1 cellular context compared by ENCODE assay signal in the genomic region with DNA sequence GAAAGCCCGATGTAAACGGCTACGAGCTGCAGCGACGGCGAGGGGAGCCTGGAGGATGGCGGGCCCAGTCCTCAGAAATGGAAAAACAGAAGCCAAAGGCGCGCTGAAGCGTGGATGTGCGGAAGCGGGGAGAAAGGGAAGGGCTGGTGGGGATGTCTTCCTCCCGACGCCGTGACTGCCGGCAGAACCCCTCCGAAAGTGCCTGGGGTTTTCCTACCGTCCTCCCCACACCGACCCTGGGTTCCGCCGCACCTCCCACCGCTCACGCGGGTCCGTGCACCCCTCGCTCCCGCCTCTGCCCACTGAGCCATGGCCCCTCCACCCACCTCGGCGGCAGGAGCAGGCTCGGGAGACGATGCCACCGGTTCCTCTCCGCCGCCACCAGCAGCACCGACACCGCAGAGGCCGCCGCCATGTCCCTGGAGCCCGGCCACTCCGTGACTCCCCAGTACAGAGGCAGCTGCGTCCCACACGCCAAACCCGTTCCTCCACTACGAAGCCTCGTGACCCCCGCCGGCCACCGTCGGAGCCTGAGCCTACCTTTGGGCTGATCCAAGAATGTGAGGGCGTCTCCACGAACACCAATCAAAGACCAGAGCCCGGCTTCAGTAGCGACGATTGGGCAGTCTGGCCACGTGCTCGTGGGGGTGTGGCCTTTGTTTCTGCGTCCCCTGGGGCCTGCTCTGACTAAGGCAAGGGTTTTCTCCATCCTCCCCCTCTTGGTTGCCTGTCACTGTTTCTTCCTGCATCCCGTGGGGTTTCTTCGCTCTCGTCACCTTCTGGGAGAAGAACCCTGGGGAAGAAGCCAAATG.
TF ChIP-seq lines count a peak whose summit lies in the region.

A gene (minus strand): TSS at position 471 of the 812 bp plus-strand sequence. CDS start 56 bp downstream, at position 415.

TF ChIP-seq in HepG2, 621 proteins besides CTCF, POLR2A, EP300 and RAD21 (continued from another document and continues in another):
- peak; percentile 34; the same call in 1 of the 2 replicates for TF ChIP-seq SP5 (CRISPR knock-in tag; IDR thresholded peaks at IDR 0.05; ENCODE audit: borderline replicate concordance, low read depth)
- TF ChIP-seq NCOA1 (CRISPR knock-in tag; IDR thresholded peaks at IDR 0.05), result no peak
- TF ChIP-seq RFX1 (IDR thresholded peaks at IDR 0.05), result no peak
- TF ChIP-seq, protein P1, sequence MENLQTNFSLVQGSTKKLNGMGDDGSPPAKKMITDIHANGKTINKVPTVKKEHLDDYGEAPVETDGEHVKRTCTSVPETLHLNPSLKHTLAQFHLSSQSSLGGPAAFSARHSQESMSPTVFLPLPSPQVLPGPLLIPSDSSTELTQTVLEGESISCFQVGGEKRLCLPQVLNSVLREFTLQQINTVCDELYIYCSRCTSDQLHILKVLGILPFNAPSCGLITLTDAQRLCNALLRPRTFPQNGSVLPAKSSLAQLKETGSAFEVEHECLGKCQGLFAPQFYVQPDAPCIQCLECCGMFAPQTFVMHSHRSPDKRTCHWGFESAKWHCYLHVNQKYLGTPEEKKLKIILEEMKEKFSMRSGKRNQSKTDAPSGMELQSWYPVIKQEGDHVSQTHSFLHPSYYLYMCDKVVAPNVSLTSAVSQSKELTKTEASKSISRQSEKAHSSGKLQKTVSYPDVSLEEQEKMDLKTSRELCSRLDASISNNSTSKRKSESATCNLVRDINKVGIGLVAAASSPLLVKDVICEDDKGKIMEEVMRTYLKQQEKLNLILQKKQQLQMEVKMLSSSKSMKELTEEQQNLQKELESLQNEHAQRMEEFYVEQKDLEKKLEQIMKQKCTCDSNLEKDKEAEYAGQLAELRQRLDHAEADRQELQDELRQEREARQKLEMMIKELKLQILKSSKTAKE (CRISPR knock-in tag; IDR thresholded peaks at IDR 0.05; ENCODE audit: borderline replicate concordance), result no peak
- TF ChIP-seq POLR2AphosphoS2 (IDR thresholded peaks at IDR 0.05; ENCODE audit: low read depth, low read length), result no peak
- no peak for TF ChIP-seq IRX3 (CRISPR knock-in tag; IDR thresholded peaks at IDR 0.05; ENCODE audit: borderline replicate concordance, low read depth)
- TF ChIP-seq MIER3 (CRISPR knock-in tag; IDR thresholded peaks at IDR 0.05; ENCODE audit: borderline replicate concordance), result peak; percentile 68; the same call in 1 of the 2 replicates
- no peak for TF ChIP-seq ZNF382 (CRISPR knock-in tag; IDR thresholded peaks at IDR 0.05; ENCODE audit: borderline replicate concordance)
- TF ChIP-seq ZNF713 (CRISPR knock-in tag; IDR thresholded peaks at IDR 0.05), result no peak
- no peak for TF ChIP-seq TCF7L2 (IDR thresholded peaks at IDR 0.05; ENCODE audit: low read depth, low read length)
- no peak for TF ChIP-seq MAFK (conservative IDR thresholded peaks at IDR 0.05 in 1 of 2, IDR thresholded peaks at IDR 0.05 in 1 of 2; ENCODE audit: low read length in 2 of 2)
- no peak for TF ChIP-seq ZNF615 (CRISPR knock-in tag; IDR thresholded peaks at IDR 0.05; ENCODE audit: borderline replicate concordance)
- TF ChIP-seq, protein P2, sequence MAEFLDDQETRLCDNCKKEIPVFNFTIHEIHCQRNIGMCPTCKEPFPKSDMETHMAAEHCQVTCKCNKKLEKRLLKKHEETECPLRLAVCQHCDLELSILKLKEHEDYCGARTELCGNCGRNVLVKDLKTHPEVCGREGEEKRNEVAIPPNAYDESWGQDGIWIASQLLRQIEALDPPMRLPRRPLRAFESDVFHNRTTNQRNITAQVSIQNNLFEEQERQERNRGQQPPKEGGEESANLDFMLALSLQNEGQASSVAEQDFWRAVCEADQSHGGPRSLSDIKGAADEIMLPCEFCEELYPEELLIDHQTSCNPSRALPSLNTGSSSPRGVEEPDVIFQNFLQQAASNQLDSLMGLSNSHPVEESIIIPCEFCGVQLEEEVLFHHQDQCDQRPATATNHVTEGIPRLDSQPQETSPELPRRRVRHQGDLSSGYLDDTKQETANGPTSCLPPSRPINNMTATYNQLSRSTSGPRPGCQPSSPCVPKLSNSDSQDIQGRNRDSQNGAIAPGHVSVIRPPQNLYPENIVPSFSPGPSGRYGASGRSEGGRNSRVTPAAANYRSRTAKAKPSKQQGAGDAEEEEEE (CRISPR knock-in tag; IDR thresholded peaks at IDR 0.05; ENCODE audit: borderline replicate concordance), result no peak
- peak; percentile 69; the same call in 1 of the 2 replicates for TF ChIP-seq ZNF530 (CRISPR knock-in tag; IDR thresholded peaks at IDR 0.05; ENCODE audit: low read depth)
- TF ChIP-seq KAT8 (CRISPR knock-in tag; IDR thresholded peaks at IDR 0.05), result peak; percentile 91
- TF ChIP-seq, protein P3, sequence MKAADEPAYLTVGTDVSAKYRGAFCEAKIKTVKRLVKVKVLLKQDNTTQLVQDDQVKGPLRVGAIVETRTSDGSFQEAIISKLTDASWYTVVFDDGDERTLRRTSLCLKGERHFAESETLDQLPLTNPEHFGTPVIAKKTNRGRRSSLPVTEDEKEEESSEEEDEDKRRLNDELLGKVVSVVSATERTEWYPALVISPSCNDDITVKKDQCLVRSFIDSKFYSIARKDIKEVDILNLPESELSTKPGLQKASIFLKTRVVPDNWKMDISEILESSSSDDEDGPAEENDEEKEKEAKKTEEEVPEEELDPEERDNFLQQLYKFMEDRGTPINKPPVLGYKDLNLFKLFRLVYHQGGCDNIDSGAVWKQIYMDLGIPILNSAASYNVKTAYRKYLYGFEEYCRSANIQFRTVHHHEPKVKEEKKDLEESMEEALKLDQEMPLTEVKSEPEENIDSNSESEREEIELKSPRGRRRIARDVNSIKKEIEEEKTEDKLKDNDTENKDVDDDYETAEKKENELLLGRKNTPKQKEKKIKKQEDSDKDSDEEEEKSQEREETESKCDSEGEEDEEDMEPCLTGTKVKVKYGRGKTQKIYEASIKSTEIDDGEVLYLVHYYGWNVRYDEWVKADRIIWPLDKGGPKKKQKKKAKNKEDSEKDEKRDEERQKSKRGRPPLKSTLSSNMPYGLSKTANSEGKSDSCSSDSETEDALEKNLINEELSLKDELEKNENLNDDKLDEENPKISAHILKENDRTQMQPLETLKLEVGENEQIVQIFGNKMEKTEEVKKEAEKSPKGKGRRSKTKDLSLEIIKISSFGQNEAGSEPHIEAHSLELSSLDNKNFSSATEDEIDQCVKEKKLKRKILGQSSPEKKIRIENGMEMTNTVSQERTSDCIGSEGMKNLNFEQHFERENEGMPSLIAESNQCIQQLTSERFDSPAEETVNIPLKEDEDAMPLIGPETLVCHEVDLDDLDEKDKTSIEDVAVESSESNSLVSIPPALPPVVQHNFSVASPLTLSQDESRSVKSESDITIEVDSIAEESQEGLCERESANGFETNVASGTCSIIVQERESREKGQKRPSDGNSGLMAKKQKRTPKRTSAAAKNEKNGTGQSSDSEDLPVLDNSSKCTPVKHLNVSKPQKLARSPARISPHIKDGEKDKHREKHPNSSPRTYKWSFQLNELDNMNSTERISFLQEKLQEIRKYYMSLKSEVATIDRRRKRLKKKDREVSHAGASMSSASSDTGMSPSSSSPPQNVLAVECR (CRISPR knock-in tag; IDR thresholded peaks at IDR 0.05; ENCODE audit: borderline replicate concordance), result peak; percentile 99
- TF ChIP-seq RELA (CRISPR knock-in tag; IDR thresholded peaks at IDR 0.05), result no peak
- TF ChIP-seq, protein P4, sequence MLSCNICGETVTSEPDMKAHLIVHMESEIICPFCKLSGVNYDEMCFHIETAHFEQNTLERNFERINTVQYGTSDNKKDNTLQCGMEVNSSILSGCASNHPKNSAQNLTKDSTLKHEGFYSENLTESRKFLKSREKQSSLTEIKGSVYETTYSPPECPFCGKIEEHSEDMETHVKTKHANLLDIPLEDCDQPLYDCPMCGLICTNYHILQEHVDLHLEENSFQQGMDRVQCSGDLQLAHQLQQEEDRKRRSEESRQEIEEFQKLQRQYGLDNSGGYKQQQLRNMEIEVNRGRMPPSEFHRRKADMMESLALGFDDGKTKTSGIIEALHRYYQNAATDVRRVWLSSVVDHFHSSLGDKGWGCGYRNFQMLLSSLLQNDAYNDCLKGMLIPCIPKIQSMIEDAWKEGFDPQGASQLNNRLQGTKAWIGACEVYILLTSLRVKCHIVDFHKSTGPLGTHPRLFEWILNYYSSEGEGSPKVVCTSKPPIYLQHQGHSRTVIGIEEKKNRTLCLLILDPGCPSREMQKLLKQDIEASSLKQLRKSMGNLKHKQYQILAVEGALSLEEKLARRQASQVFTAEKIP (CRISPR knock-in tag; IDR thresholded peaks at IDR 0.05; ENCODE audit: borderline replicate concordance), result no peak
- no peak for TF ChIP-seq SIX4 (CRISPR knock-in tag; IDR thresholded peaks at IDR 0.05)
- TF ChIP-seq, protein P5, sequence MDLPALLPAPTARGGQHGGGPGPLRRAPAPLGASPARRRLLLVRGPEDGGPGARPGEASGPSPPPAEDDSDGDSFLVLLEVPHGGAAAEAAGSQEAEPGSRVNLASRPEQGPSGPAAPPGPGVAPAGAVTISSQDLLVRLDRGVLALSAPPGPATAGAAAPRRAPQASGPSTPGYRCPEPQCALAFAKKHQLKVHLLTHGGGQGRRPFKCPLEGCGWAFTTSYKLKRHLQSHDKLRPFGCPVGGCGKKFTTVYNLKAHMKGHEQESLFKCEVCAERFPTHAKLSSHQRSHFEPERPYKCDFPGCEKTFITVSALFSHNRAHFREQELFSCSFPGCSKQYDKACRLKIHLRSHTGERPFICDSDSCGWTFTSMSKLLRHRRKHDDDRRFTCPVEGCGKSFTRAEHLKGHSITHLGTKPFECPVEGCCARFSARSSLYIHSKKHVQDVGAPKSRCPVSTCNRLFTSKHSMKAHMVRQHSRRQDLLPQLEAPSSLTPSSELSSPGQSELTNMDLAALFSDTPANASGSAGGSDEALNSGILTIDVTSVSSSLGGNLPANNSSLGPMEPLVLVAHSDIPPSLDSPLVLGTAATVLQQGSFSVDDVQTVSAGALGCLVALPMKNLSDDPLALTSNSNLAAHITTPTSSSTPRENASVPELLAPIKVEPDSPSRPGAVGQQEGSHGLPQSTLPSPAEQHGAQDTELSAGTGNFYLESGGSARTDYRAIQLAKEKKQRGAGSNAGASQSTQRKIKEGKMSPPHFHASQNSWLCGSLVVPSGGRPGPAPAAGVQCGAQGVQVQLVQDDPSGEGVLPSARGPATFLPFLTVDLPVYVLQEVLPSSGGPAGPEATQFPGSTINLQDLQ (CRISPR knock-in tag; IDR thresholded peaks at IDR 0.05), result no peak
- TF ChIP-seq TBP (CRISPR knock-in tag; IDR thresholded peaks at IDR 0.05), result no peak
- no peak for TF ChIP-seq PPARG (CRISPR knock-in tag; conservative IDR thresholded peaks at IDR 0.05)
- no peak for TF ChIP-seq STAT5B (CRISPR knock-in tag; IDR thresholded peaks at IDR 0.05)
- no peak for TF ChIP-seq ZNF282 (IDR thresholded peaks at IDR 0.05; ENCODE audit: partially characterized antibody)
- peak; percentile 92 for TF ChIP-seq ARID2 (CRISPR knock-in tag; IDR thresholded peaks at IDR 0.05; ENCODE audit: borderline replicate concordance)
- TF ChIP-seq, protein P6, sequence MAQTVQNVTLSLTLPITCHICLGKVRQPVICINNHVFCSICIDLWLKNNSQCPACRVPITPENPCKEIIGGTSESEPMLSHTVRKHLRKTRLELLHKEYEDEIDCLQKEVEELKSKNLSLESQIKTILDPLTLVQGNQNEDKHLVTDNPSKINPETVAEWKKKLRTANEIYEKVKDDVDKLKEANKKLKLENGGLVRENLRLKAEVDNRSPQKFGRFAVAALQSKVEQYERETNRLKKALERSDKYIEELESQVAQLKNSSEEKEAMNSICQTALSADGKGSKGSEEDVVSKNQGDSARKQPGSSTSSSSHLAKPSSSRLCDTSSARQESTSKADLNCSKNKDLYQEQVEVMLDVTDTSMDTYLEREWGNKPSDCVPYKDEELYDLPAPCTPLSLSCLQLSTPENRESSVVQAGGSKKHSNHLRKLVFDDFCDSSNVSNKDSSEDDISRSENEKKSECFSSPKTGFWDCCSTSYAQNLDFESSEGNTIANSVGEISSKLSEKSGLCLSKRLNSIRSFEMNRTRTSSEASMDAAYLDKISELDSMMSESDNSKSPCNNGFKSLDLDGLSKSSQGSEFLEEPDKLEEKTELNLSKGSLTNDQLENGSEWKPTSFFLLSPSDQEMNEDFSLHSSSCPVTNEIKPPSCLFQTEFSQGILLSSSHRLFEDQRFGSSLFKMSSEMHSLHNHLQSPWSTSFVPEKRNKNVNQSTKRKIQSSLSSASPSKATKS (CRISPR knock-in tag; IDR thresholded peaks at IDR 0.05), result no peak
- TF ChIP-seq, protein P7, sequence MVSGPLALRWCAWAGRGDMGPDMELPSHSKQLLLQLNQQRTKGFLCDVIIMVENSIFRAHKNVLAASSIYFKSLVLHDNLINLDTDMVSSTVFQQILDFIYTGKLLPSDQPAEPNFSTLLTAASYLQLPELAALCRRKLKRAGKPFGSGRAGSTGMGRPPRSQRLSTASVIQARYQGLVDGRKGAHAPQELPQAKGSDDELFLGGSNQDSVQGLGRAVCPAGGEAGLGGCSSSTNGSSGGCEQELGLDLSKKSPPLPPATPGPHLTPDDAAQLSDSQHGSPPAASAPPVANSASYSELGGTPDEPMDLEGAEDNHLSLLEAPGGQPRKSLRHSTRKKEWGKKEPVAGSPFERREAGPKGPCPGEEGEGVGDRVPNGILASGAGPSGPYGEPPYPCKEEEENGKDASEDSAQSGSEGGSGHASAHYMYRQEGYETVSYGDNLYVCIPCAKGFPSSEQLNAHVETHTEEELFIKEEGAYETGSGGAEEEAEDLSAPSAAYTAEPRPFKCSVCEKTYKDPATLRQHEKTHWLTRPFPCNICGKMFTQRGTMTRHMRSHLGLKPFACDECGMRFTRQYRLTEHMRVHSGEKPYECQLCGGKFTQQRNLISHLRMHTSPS (CRISPR knock-in tag; IDR thresholded peaks at IDR 0.05; ENCODE audit: low read depth), result peak; percentile 64; the same call in 1 of the 2 replicates
- TF ChIP-seq, protein P8, sequence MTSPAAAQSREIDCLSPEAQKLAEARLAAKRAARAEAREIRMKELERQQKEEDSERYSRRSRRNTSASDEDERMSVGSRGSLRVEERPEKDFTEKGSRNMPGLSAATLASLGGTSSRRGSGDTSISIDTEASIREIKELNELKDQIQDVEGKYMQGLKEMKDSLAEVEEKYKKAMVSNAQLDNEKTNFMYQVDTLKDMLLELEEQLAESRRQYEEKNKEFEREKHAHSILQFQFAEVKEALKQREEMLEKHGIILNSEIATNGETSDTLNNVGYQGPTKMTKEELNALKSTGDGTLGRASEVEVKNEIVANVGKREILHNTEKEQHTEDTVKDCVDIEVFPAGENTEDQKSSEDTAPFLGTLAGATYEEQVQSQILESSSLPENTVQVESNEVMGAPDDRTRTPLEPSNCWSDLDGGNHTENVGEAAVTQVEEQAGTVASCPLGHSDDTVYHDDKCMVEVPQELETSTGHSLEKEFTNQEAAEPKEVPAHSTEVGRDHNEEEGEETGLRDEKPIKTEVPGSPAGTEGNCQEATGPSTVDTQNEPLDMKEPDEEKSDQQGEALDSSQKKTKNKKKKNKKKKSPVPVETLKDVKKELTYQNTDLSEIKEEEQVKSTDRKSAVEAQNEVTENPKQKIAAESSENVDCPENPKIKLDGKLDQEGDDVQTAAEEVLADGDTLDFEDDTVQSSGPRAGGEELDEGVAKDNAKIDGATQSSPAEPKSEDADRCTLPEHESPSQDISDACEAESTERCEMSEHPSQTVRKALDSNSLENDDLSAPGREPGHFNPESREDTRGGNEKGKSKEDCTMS (CRISPR knock-in tag; conservative IDR thresholded peaks at IDR 0.05), result no peak
- TF ChIP-seq, protein P9, sequence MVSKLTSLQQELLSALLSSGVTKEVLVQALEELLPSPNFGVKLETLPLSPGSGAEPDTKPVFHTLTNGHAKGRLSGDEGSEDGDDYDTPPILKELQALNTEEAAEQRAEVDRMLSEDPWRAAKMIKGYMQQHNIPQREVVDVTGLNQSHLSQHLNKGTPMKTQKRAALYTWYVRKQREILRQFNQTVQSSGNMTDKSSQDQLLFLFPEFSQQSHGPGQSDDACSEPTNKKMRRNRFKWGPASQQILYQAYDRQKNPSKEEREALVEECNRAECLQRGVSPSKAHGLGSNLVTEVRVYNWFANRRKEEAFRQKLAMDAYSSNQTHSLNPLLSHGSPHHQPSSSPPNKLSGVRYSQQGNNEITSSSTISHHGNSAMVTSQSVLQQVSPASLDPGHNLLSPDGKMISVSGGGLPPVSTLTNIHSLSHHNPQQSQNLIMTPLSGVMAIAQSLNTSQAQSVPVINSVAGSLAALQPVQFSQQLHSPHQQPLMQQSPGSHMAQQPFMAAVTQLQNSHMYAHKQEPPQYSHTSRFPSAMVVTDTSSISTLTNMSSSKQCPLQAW (CRISPR knock-in tag; IDR thresholded peaks at IDR 0.05), result peak; percentile 73; the same call in 1 of the 2 replicates
- TF ChIP-seq ZNF720 (CRISPR knock-in tag; IDR thresholded peaks at IDR 0.05), result no peak
